27 cellular contexts compared by ENCODE assay signal in genomic region chr7:102291916-102292267, GRCh38. TPM values are rescaled to one million over a fixed set of nuclear protein-coding genes. Genes with fewer than 3 reads are reported as not detected.
DNase-seq lines count a peak whose midpoint lies in the region; ATAC-seq, FAIRE-seq and TF ChIP-seq lines count a peak whose summit lies in the region.
"Had no signal": no experiment of that assay in that cellular context is flagged by ENCODE, and none has a peak within 500 bp of the region (broad histone marks: within the 10 kb centered on the region; RNA-seq: fewer than 3 reads in every experiment).

No MANE protein-coding gene starts in this region.

- DNase-seq in activated naive CD4-positive, alpha-beta T cell (lab: John Stamatoyannopoulos, UW) = no peak
- DNase-seq in OCI-LY7 (ENCODE audit: low spot score) = no peak
- no peak for DNase-seq in naive thymus-derived CD4-positive, alpha-beta T cell
- no peak for DNase-seq in GM12892 (ENCODE audit: insufficient read length)
- DNase-seq in activated CD4-positive, alpha-beta memory T cell treated with anti-CD3 and anti-CD28 coated beads, Interleukin-2, amount 10 ng/mL, durations not matched to agents 7 days and 5 days = no peak
- DNase-seq in superior temporal gyrus (ENCODE audit: extremely low spot score) = no peak
- no peak for DNase-seq in ascending aorta (ENCODE audit: low spot score in 2 of 2)
- DNase-seq: activated CD4-positive, CD25-positive, alpha-beta regulatory T cell; effector CD8-positive, alpha-beta T cell; HCEC 1CT; islet precursor cell; KBM-7; left ventricle myocardium superior; NCI-H1417 treated with DMSO at 0.1 percent for 48 hours; NCI-H2081 treated with DMSO at 0.1 percent for 48 hours; NCI-H82; posterior cingulate gyrus; right cardiac atrium; Right ventricle myocardium superior; substantia nigra had no signal

- no TSS peak for BruUV-seq in OCI-LY7 (replicated peaks; lab: Mats Ljungman, UMichigan)

- no peaks in the 10 kb centered on the region for H3K27me3 ChIP-seq in naive thymus-derived CD4-positive, alpha-beta T cell (ENCODE audit: control insufficient read depth in 2 of 2, insufficient read depth in 2 of 2, low read length in 2 of 2)
- H3K27me3 ChIP-seq in ascending aorta = no peaks in the 10 kb centered on the region
- H3K27me3 ChIP-seq: neural progenitor cell had no signal

- no peaks in the 10 kb centered on the region for H3K36me3 Mint-ChIP-seq in activated naive CD4-positive, alpha-beta T cell treated with anti-CD3 and anti-CD28 coated beads, Interleukin-2, amount 50 U/mL, for 24 hours
- H3K36me3 Mint-ChIP-seq in naive thymus-derived CD4-positive, alpha-beta T cell = no peaks in the 10 kb centered on the region
- no peaks in the 10 kb centered on the region for H3K36me3 Mint-ChIP-seq in activated CD4-positive, alpha-beta memory T cell treated with anti-CD3 and anti-CD28 coated beads, Interleukin-2, amount 10 ng/mL, durations not matched to agents 7 days and 5 days (ENCODE audit: low read depth)
- H3K36me3 Mint-ChIP-seq: activated naive CD4-positive, alpha-beta T cell treated with anti-CD3 and anti-CD28 coated beads, Interleukin-2, amount 50 U/mL, for 72 hours had no signal

- no peak overlapping the region for H2AFZ ChIP-seq in OCI-LY7 (ENCODE audit: low read length)
- H2AFZ ChIP-seq: neural progenitor cell had no signal

- H3K9me3 Mint-ChIP-seq in activated naive CD4-positive, alpha-beta T cell treated with anti-CD3 and anti-CD28 coated beads, Interleukin-2, amount 50 U/mL, for 24 hours = no peaks in the 10 kb centered on the region
- H3K9me3 Mint-ChIP-seq in naive thymus-derived CD4-positive, alpha-beta T cell = no peaks in the 10 kb centered on the region
- H3K9me3 Mint-ChIP-seq in activated CD4-positive, alpha-beta memory T cell treated with anti-CD3 and anti-CD28 coated beads, Interleukin-2, amount 10 ng/mL, durations not matched to agents 7 days and 5 days = no peaks in the 10 kb centered on the region
- H3K9me3 Mint-ChIP-seq: activated naive CD4-positive, alpha-beta T cell treated with anti-CD3 and anti-CD28 coated beads, Interleukin-2, amount 50 U/mL, for 72 hours; CD4-positive, alpha-beta T cell; neural progenitor cell had no signal

- H3K9me2 ChIP-seq in OCI-LY7 (ENCODE audit: insufficient read depth, low read length) = no peaks in the 10 kb centered on the region

- TF ChIP-seq CTCF in OCI-LY7 (conservative IDR thresholded peaks at IDR 0.05; ENCODE audit: low read length) (no peak), ascending aorta (IDR thresholded peaks at IDR 0.05) (no peak)

- H3K4me1 Mint-ChIP-seq in activated naive CD4-positive, alpha-beta T cell treated with anti-CD3 and anti-CD28 coated beads, Interleukin-2, amount 50 U/mL, for 24 hours = peaks cover 19% of the 10 kb centered on the region
- H3K4me1 Mint-ChIP-seq in naive thymus-derived CD4-positive, alpha-beta T cell = peaks cover 9 to 31% (median 23%) of the 10 kb centered on the region in 7 donors
- H3K4me1 Mint-ChIP-seq in activated CD4-positive, alpha-beta memory T cell treated with anti-CD3 and anti-CD28 coated beads, Interleukin-2, amount 10 ng/mL, durations not matched to agents 7 days and 5 days = peaks cover 13% of the 10 kb centered on the region

- POLR2A ChIA-PET in OCI-LY7 (lab: Charles Lee) = interaction anchor here (0.6 to 11.9 kb wide), 4 partner anchors 13 to 352 kb away, joined by 3 to 154 read pairs (median 6); no protein-coding TSS in a partner anchor
- POLR2A ChIA-PET in naive thymus-derived CD4-positive, alpha-beta T cell (lab: Charles Lee) = interaction anchor here (0.6 kb wide), 1 partner anchor 97 kb away, joined by 3 read pairs; no protein-coding TSS in a partner anchor
- POLR2A ChIA-PET in activated CD4-positive, alpha-beta memory T cell treated with anti-CD3 and anti-CD28 coated beads, Interleukin-2, amount 10 ng/mL, durations not matched to agents 7 days and 5 days (lab: Charles Lee) = no interaction called here

- H3K4me3 ChIP-seq in OCI-LY7 (ENCODE audit: low read depth, low read length, poor library complexity, severe bottlenecking) (peak overlapping the region; percentile 95), ascending aorta (no peak overlapping the region)
- no peak overlapping the region for H3K4me3 ChIP-seq in naive thymus-derived CD4-positive, alpha-beta T cell (ENCODE audit: low read length)
- H3K4me3 ChIP-seq: neural progenitor cell had no signal

- H3K9me3 ChIP-seq in OCI-LY7 (ENCODE audit: low read length) = no peaks in the 10 kb centered on the region
- no peaks in the 10 kb centered on the region for H3K9me3 ChIP-seq in naive thymus-derived CD4-positive, alpha-beta T cell (ENCODE audit: control insufficient read depth in 2 of 3, low read length in 3 of 3)
- H3K9me3 ChIP-seq in ascending aorta = no peaks in the 10 kb centered on the region

- peaks cover 83% of the 10 kb centered on the region for H3K4me1 ChIP-seq in OCI-LY7 (ENCODE audit: insufficient read depth, low read length, poor library complexity, severe bottlenecking)
- H3K4me1 ChIP-seq in naive thymus-derived CD4-positive, alpha-beta T cell (ENCODE audit: control insufficient read depth in 2 of 2, insufficient read depth in 2 of 2, low read length in 2 of 2) = peaks cover 11 to 13% of the 10 kb centered on the region in 2 donors
- peaks cover 5% of the 10 kb centered on the region in 2 donors for H3K4me1 ChIP-seq in ascending aorta

- intact Hi-C loops in OCI-LY7 (cut with micrococcal nuclease; ENCODE audit: unreplicated experiment) (no loop called here), ascending aorta (cut with DNase I) (no loop called here)
- intact Hi-C loops in naive thymus-derived CD4-positive, alpha-beta T cell (cut with micrococcal nuclease) = no loop called here

- ATAC-seq in naive thymus-derived CD4-positive, alpha-beta T cell = no peak
- ATAC-seq: left ventricle myocardium superior, right cardiac atrium had no signal

- peaks cover 4% of the 10 kb centered on the region; the same call in 1 of the 2 replicates for H4K20me1 ChIP-seq in OCI-LY7 (ENCODE audit: insufficient read depth, low read length)

- H3K4me2 ChIP-seq in OCI-LY7 (ENCODE audit: low read length) = peak overlapping the region; percentile 97
- H3K4me2 ChIP-seq: neural progenitor cell had no signal

- peaks cover 93% of the 10 kb centered on the region for H3K79me2 ChIP-seq in OCI-LY7 (ENCODE audit: insufficient read depth, low read depth, low read length)

- CTCF ChIA-PET in OCI-LY7 (lab: Charles Lee; ENCODE audit: unreplicated experiment) = interaction anchor here (1.7 to 2.7 kb wide), 2 partner anchors 11 to 15 kb away, joined by 5 to 9 read pairs; no protein-coding TSS in a partner anchor
- CTCF ChIA-PET in naive thymus-derived CD4-positive, alpha-beta T cell (lab: Charles Lee) = no interaction called here
- CTCF ChIA-PET in activated CD4-positive, alpha-beta memory T cell treated with anti-CD3 and anti-CD28 coated beads, Interleukin-2, amount 10 ng/mL, durations not matched to agents 7 days and 5 days (lab: Charles Lee) = no interaction called here

- H3K27ac ChIP-seq in OCI-LY7 (ENCODE audit: low read depth, low read length, poor library complexity, severe bottlenecking) (peak overlapping the region; percentile 97), ascending aorta (no peak overlapping the region)
- no peak overlapping the region for H3K27ac ChIP-seq in naive thymus-derived CD4-positive, alpha-beta T cell (ENCODE audit: low read depth, low read length)
- H3K27ac ChIP-seq: epithelial cell of prostate, neural progenitor cell had no signal

- no peaks in the 10 kb centered on the region for H3K27me3 Mint-ChIP-seq in activated naive CD4-positive, alpha-beta T cell treated with anti-CD3 and anti-CD28 coated beads, Interleukin-2, amount 50 U/mL, for 24 hours
- H3K27me3 Mint-ChIP-seq in naive thymus-derived CD4-positive, alpha-beta T cell = peaks cover 0 to 5% (median 0%) of the 10 kb centered on the region in 5 donors
- H3K27me3 Mint-ChIP-seq in activated CD4-positive, alpha-beta memory T cell treated with anti-CD3 and anti-CD28 coated beads, Interleukin-2, amount 10 ng/mL, durations not matched to agents 7 days and 5 days = peaks cover 15% of the 10 kb centered on the region

- FAIRE-seq in GM12892 (lab: Jason Lieb, UNC) = no peak
- FAIRE-seq: bronchial epithelial cell, HTR-8/SVneo had no signal

- peak overlapping the region; percentile 65 for H3K27ac Mint-ChIP-seq in activated naive CD4-positive, alpha-beta T cell treated with anti-CD3 and anti-CD28 coated beads, Interleukin-2, amount 50 U/mL, for 24 hours
- peak overlapping the region in 1 of 9 donors; percentile 14 for H3K27ac Mint-ChIP-seq in naive thymus-derived CD4-positive, alpha-beta T cell
- H3K27ac Mint-ChIP-seq in activated CD4-positive, alpha-beta memory T cell treated with anti-CD3 and anti-CD28 coated beads, Interleukin-2, amount 10 ng/mL, durations not matched to agents 7 days and 5 days = no peak overlapping the region
- H3K27ac Mint-ChIP-seq: activated naive CD4-positive, alpha-beta T cell treated with anti-CD3 and anti-CD28 coated beads, Interleukin-2, amount 50 U/mL, for 72 hours; CD4-positive, alpha-beta T cell; neural progenitor cell had no signal

- TF ChIP-seq POLR2A in GM12892 (IDR thresholded peaks at IDR 0.05; ENCODE audit: low read depth, low read length) = no peak

- no peak overlapping the region for H3K4me3 Mint-ChIP-seq in activated naive CD4-positive, alpha-beta T cell treated with anti-CD3 and anti-CD28 coated beads, Interleukin-2, amount 50 U/mL, for 24 hours
- peak overlapping the region in 7 of 10 donors; percentile 24 to 82 (median 41) for H3K4me3 Mint-ChIP-seq in naive thymus-derived CD4-positive, alpha-beta T cell
- no peak overlapping the region for H3K4me3 Mint-ChIP-seq in activated CD4-positive, alpha-beta memory T cell treated with anti-CD3 and anti-CD28 coated beads, Interleukin-2, amount 10 ng/mL, durations not matched to agents 7 days and 5 days

- peaks cover 61% of the 10 kb centered on the region for H3K36me3 ChIP-seq in OCI-LY7 (ENCODE audit: insufficient read depth, low read length)
- H3K36me3 ChIP-seq in naive thymus-derived CD4-positive, alpha-beta T cell (ENCODE audit: control insufficient read depth in 2 of 3, insufficient read depth in 3 of 3, low read length in 3 of 3) = no peaks in the 10 kb centered on the region
- no peaks in the 10 kb centered on the region for H3K36me3 ChIP-seq in ascending aorta
- H3K36me3 ChIP-seq: neural progenitor cell had no signal

RNA-seq across cellular contexts. Expression of gene SH2B2, which starts 5.2 kb away (rescaled TPM):
- 27.3 and 42.0 TPM in 2 replicates for total RNA-seq in OCI-LY7 (2014; rRNA removed; shearing (Covaris generic))
- 109 and 131 TPM in 2 replicates for total RNA-seq in OCI-LY7 (2022)
- total RNA-seq in naive thymus-derived CD4-positive, alpha-beta T cell = 10 to 100 TPM in 1 of 5 experiments, 1 to 10 TPM in 3, under 1 TPM in 1; 0.87 to 10.9 (median 2.0) TPM
- polyA plus RNA-seq in naive thymus-derived CD4-positive, alpha-beta T cell = under 1 TPM; 0.25 to 0.58 TPM
- polyA plus RNA-seq in GM12892 (2012; ENCODE audit: missing spikeins) = 8.3 TPM
- 1 to 10 TPM; 2.1 to 2.3 TPM for total RNA-seq in activated CD4-positive, alpha-beta memory T cell treated with anti-CD3 and anti-CD28 coated beads, Interleukin-2, amount 10 ng/mL, durations not matched to agents 7 days and 5 days
- 4.2 TPM for total RNA-seq in ascending aorta

Comparison
In these comparisons a context has a peak if more than half of its experiments do, and no peak if none do; other contexts are left out.
1. H3K4me3 Mint-ChIP-seq: peak in naive thymus-derived CD4-positive, alpha-beta T cell (7 of 10); none in activated naive CD4-positive, alpha-beta T cell treated with anti-CD3 and anti-CD28 coated beads, Interleukin-2, amount 50 U/mL, for 24 hours (single experiment) and activated CD4-positive, alpha-beta memory T cell treated with anti-CD3 and anti-CD28 coated beads, Interleukin-2, amount 10 ng/mL, durations not matched to agents 7 days and 5 days (single experiment).